Comparison of ENCODE assay signal across 7 cellular contexts in genomic region chr11:3849297-3849874, GRCh38. TPM values are rescaled to one million over a fixed set of nuclear protein-coding genes. Genes with fewer than 3 reads are reported as not detected.
DNase-seq lines count a peak whose midpoint lies in the region; ATAC-seq and TF ChIP-seq lines count a peak whose summit lies in the region.

No MANE protein-coding gene starts in this region.

- POLR2A ChIA-PET in PC-9 (lab: Charles Lee; ENCODE audit: unreplicated experiment): interaction anchor here (0.6 to 0.7 kb wide), 3 partner anchors 12 to 231 kb away, joined by 3 to 10 read pairs (median 4); no protein-coding TSS in a partner anchor

- no peak for TF ChIP-seq POLR2A in body of pancreas (IDR thresholded peaks at IDR 0.05)

- H2AFZ ChIP-seq in PC-9: no peak overlapping the region

- BruUV-seq in PC-9 (replicated peaks; lab: Mats Ljungman, UMichigan): no TSS peak

- H3K9me3 Mint-ChIP-seq in HFFc6: no peaks in the 10 kb centered on the region
- H3K9me3 Mint-ChIP-seq in type B pancreatic cell: no peaks in the 10 kb centered on the region

- H3K4me3 ChIP-seq in PC-9: no peak overlapping the region
- no peak overlapping the region for H3K4me3 ChIP-seq in body of pancreas

- H3K4me1 Mint-ChIP-seq in HFFc6 (ENCODE audit: low read depth) (peaks cover 10% of the 10 kb centered on the region), type B pancreatic cell (ENCODE audit: unreplicated experiment) (peaks cover 5% of the 10 kb centered on the region)

- H3K27me3 Mint-ChIP-seq in HFFc6 (ENCODE audit: insufficient read depth) (peaks cover 8% of the 10 kb centered on the region), type B pancreatic cell (no peaks in the 10 kb centered on the region)

- H3F3A ChIP-seq in PC-9 (ENCODE audit: insufficient read depth, low read depth): no peaks in the 10 kb centered on the region

- no peaks in the 10 kb centered on the region for H3K79me2 ChIP-seq in PC-9 (ENCODE audit: low read depth)

- DNase-seq in EH (ENCODE audit: low read depth) (peak; percentile 53), HFFc6 (peak; percentile 37), PC-9 (peak in 1 of 2 experiments; percentile 12), body of pancreas (peak; percentile 32 to 48 (median 39)), kidney tubule cell (ENCODE audit: low spot score) (peak; percentile 46), type B pancreatic cell (ENCODE audit: extremely low spot score, unreplicated experiment) (no peak)

- no peak overlapping the region for H3K27ac Mint-ChIP-seq in HFFc6
- H3K27ac Mint-ChIP-seq in type B pancreatic cell: no peak overlapping the region

- H3K4me3 Mint-ChIP-seq in HFFc6: no peak overlapping the region
- no peak overlapping the region for H3K4me3 Mint-ChIP-seq in type B pancreatic cell

- no peak overlapping the region for H3K4me2 ChIP-seq in PC-9

- no peaks in the 10 kb centered on the region for H3K36me3 Mint-ChIP-seq in HFFc6 (ENCODE audit: low read depth)
- no peaks in the 10 kb centered on the region for H3K36me3 Mint-ChIP-seq in type B pancreatic cell

- TF ChIP-seq CTCF in HFFc6 (IDR thresholded peaks at IDR 0.05) (peak; percentile 85), PC-9 (conservative IDR thresholded peaks at IDR 0.05) (peak; percentile 72), body of pancreas (IDR thresholded peaks at IDR 0.05) (peak; percentile 31 to 76 (median 71)), type B pancreatic cell (conservative IDR thresholded peaks at IDR 0.05) (peak; percentile 82)

- H3K36me3 ChIP-seq in PC-9 (ENCODE audit: low read depth): no peaks in the 10 kb centered on the region
- no peaks in the 10 kb centered on the region for H3K36me3 ChIP-seq in body of pancreas (replicated peaks in 1 of 2; ENCODE audit: insufficient read depth in 1 of 2, low read depth in 2 of 2)

- H3K4me1 ChIP-seq in PC-9 (replicated peaks; ENCODE audit: insufficient read depth): peaks cover 2% of the 10 kb centered on the region; the same call in 1 of the 2 replicates
- peaks cover 4% of the 10 kb centered on the region for H3K4me1 ChIP-seq in body of pancreas

- H4K20me1 ChIP-seq in PC-9 (ENCODE audit: insufficient read depth): no peaks in the 10 kb centered on the region

- H3K9me3 ChIP-seq in PC-9 (ENCODE audit: insufficient read depth, low read depth): no peaks in the 10 kb centered on the region
- no peaks in the 10 kb centered on the region for H3K9me3 ChIP-seq in body of pancreas

- 54% methylated on average over 10 of the region's 10 CpGs for WGBS in body of pancreas, 2 donors

- no peaks in the 10 kb centered on the region for H3K27me3 ChIP-seq in PC-9 (ENCODE audit: insufficient read depth, low read depth)
- no peaks in the 10 kb centered on the region for H3K27me3 ChIP-seq in body of pancreas

- peak; percentile 79 for ATAC-seq in body of pancreas
- no peak for ATAC-seq in GM18868 (IDR thresholded peaks at IDR 0.05; ENCODE audit: unreplicated experiment)

- CTCF ChIA-PET in PC-9 (lab: Charles Lee): interaction anchor here (0.6 to 1.9 kb wide), 3 partner anchors 16 to 225 kb away, joined by 3 to 19 read pairs (median 3); no protein-coding TSS in a partner anchor

- intact Hi-C loops in PC-9 (cut with micrococcal nuclease; ENCODE audit: unreplicated experiment): loop anchor here (1.0 kb wide), 1 partner anchor 223 kb away; no protein-coding TSS in a partner anchor
- intact Hi-C loops in body of pancreas (cut with DNase I): loop anchor here (5.0 kb wide), 1 partner anchor 223 kb away; no protein-coding TSS in a partner anchor

- H3K9me2 ChIP-seq in PC-9 (ENCODE audit: insufficient read depth): no peaks in the 10 kb centered on the region

- H3K27ac ChIP-seq in PC-9: no peak overlapping the region
- H3K27ac ChIP-seq in body of pancreas: no peak overlapping the region

RNA-seq across cellular contexts. Expression of gene STIM1, which starts 6.1 kb away (rescaled TPM):
- total RNA-seq in HFFc6 (2021; fragmentation: NEBNext Ultra II Directional; extraction: Animal tissue kit (Norgen Biotek cat#: 25700)): 10 to 100 TPM; 27.6 to 33.1 (median 30.7) TPM
- 26.8 and 28.3 TPM in 2 replicates for total RNA-seq in PC-9 (2021)
- total RNA-seq in body of pancreas: 10 to 100 TPM; 20.4 to 24.6 TPM
- 38.9 and 53.3 TPM in 2 replicates for total RNA-seq in type B pancreatic cell (ENCODE audit: low replicate concordance)

RNA-seq across cellular contexts. Expression of gene RHOG, which starts 8.6 kb away (rescaled TPM):
- 10 to 100 TPM; 57.8 to 72.3 (median 66.4) TPM for total RNA-seq in HFFc6 (2021; fragmentation: NEBNext Ultra II Directional; extraction: Animal tissue kit (Norgen Biotek cat#: 25700))
- total RNA-seq in PC-9 (2021) (31.0 and 36.1 TPM in 2 replicates), body of pancreas (10 to 100 TPM; 10.9 to 15.8 TPM), type B pancreatic cell (ENCODE audit: low replicate concordance) (30.8 and 42.9 TPM in 2 replicates)

RNA-seq across cellular contexts. Expression of gene PGAP2, which starts 41.0 kb away (rescaled TPM):
- 10 to 100 TPM; 14.5 to 19.7 (median 17.1) TPM for total RNA-seq in HFFc6 (2021; fragmentation: NEBNext Ultra II Directional; extraction: Animal tissue kit (Norgen Biotek cat#: 25700))
- total RNA-seq in PC-9 (2021) (37.7 and 39.5 TPM in 2 replicates), body of pancreas (10 to 100 TPM; 21.5 to 24.1 TPM), type B pancreatic cell (ENCODE audit: low replicate concordance) (42.3 and 43.1 TPM in 2 replicates)

RNA-seq across cellular contexts. Expression of gene NUP98, which starts 52.0 kb away (rescaled TPM):
- 10 to 100 TPM; 81.4 to 96.7 (median 85.6) TPM for total RNA-seq in HFFc6 (2021; fragmentation: NEBNext Ultra II Directional; extraction: Animal tissue kit (Norgen Biotek cat#: 25700))
- total RNA-seq in PC-9 (2021): 49.8 and 59.7 TPM in 2 replicates
- 10 to 100 TPM; 37.9 to 62.0 TPM for total RNA-seq in body of pancreas
- 74.6 and 77.4 TPM in 2 replicates for total RNA-seq in type B pancreatic cell (ENCODE audit: low replicate concordance)
